20 cellular contexts compared by ENCODE assay signal in genomic region chr19:31436121-31436776, GRCh38.
DNase-seq lines count a peak whose midpoint lies in the region; TF ChIP-seq lines count a peak whose summit lies in the region.
"Had no signal": no experiment of that assay in that cellular context is flagged by ENCODE, and none has a peak within 500 bp of the region (broad histone marks: within the 10 kb centered on the region; RNA-seq: fewer than 3 reads in every experiment).

No MANE protein-coding gene starts in this region.

- H3K4me3 ChIP-seq in esophagus muscularis mucosa (no peak overlapping the region), lower leg skin (ENCODE audit: low read depth, poor library complexity, severe bottlenecking) (no peak overlapping the region)
- H3K4me3 ChIP-seq: cardiac muscle cell, heart left ventricle, tibial artery had no signal

- H3K4me1 Mint-ChIP-seq in HFFc6 (ENCODE audit: low read depth), result peaks cover 19% of the 10 kb centered on the region
- H3K4me1 Mint-ChIP-seq: CD8-positive, alpha-beta memory T cell; immature natural killer cell; stimulated activated memory B cell treated with anti-CD40 and anti-IgM and Interleukin-4, amounts not matched to agents 10 μg/mL and 1 μg/mL and 100 μg/mL, for 72 hours had no signal

- peaks cover 0 to 9% (median 0%) of the 10 kb centered on the region in 4 donors for H3K27me3 ChIP-seq in esophagus muscularis mucosa
- H3K27me3 ChIP-seq: tibial artery had no signal

- peak; percentile 88 for DNase-seq in AG08395 (ENCODE audit: low spot score)
- peak; percentile 74 for DNase-seq in HFFc6
- DNase-seq in esophagus muscularis mucosa (ENCODE audit: extremely low spot score), result peak; percentile 45
- peak; percentile 1 for DNase-seq in mucosa of gallbladder (ENCODE audit: low spot score)
- no peak for DNase-seq in lower leg skin (ENCODE audit: low spot score in 2 of 2)
- no peak for DNase-seq in GDM1 (lab: John Stamatoyannopoulos, UW)
- no peak for DNase-seq in NAMALWA (ENCODE audit: low spot score)
- no peak for DNase-seq in NCI-H748 (lab: John Stamatoyannopoulos, UW; ENCODE audit: unreplicated experiment)
- DNase-seq: CD8-positive, alpha-beta memory T cell; erythroblast; heart left ventricle; immature natural killer cell; midbrain; NCI-H1436; NCI-H2171 treated with DMSO at 0.1 percent for 48 hours; NCI-H748 treated with DMSO at 0.1 percent for 48 hours; tibial artery had no signal

- whole genome bisulfite sequencing in esophagus muscularis mucosa, result 91% methylated on average over 4 of the region's 4 CpGs
- 81 to 86% methylated on average over 4 of the region's 4 CpGs for WGBS in lower leg skin, 2 donors

- TF ChIP-seq POLR2A in esophagus muscularis mucosa (IDR thresholded peaks at IDR 0.05; ENCODE audit: low read depth) (no peak), lower leg skin (IDR thresholded peaks at IDR 0.05) (no peak)

- H3K27me3 Mint-ChIP-seq in HFFc6 (ENCODE audit: insufficient read depth), result peaks cover 11% of the 10 kb centered on the region
- H3K27me3 Mint-ChIP-seq: stimulated activated memory B cell treated with anti-CD40 and anti-IgM and Interleukin-4, amounts not matched to agents 10 μg/mL and 1 μg/mL and 100 μg/mL, for 72 hours had no signal

- H3K36me3 Mint-ChIP-seq in HFFc6 (ENCODE audit: low read depth), result no peaks in the 10 kb centered on the region
- H3K36me3 Mint-ChIP-seq: CD8-positive, alpha-beta memory T cell; immature natural killer cell; stimulated activated memory B cell treated with anti-CD40 and anti-IgM and Interleukin-4, amounts not matched to agents 10 μg/mL and 1 μg/mL and 100 μg/mL, for 72 hours had no signal

- peak overlapping the region; percentile 91 for H3K27ac Mint-ChIP-seq in HFFc6
- H3K27ac Mint-ChIP-seq: CD8-positive, alpha-beta memory T cell; immature natural killer cell; stimulated activated memory B cell treated with anti-CD40 and anti-IgM and Interleukin-4, amounts not matched to agents 10 μg/mL and 1 μg/mL and 100 μg/mL, for 72 hours; T-helper 2 cell treated with Interferon-gamma antibody and Interleukin-4, amounts not matched to agents 5 μg/mL and 100 μg/mL, for 36 hours had no signal

- H3K36me3 ChIP-seq in esophagus muscularis mucosa, result no peaks in the 10 kb centered on the region
- H3K36me3 ChIP-seq: cardiac muscle cell, heart left ventricle, tibial artery had no signal

- intact Hi-C loops in esophagus muscularis mucosa (cut with DNase I), result no loop called here
- intact Hi-C loops in lower leg skin (cut with DNase I; ENCODE audit: low total_unique reads), result no loop called here

- TF ChIP-seq CTCF in HFFc6 (IDR thresholded peaks at IDR 0.05) (no peak), esophagus muscularis mucosa (IDR thresholded peaks at IDR 0.05) (no peak), lower leg skin (IDR thresholded peaks at IDR 0.05) (no peak)

- no peak overlapping the region for H3K27ac ChIP-seq in esophagus muscularis mucosa (replicated peaks in 1 of 4)
- H3K27ac ChIP-seq: cardiac muscle cell, heart left ventricle, tibial artery had no signal

- TF ChIP-seq EP300 in esophagus muscularis mucosa (IDR thresholded peaks at IDR 0.05), result no peak

- H3K9me3 ChIP-seq in esophagus muscularis mucosa, result peaks cover 0 to 13% (median 10%) of the 10 kb centered on the region in 4 donors

- H3K9me3 Mint-ChIP-seq in HFFc6, result no peaks in the 10 kb centered on the region

- no peak overlapping the region for H3K4me3 Mint-ChIP-seq in HFFc6
- H3K4me3 Mint-ChIP-seq: CD8-positive, alpha-beta memory T cell; immature natural killer cell; stimulated activated memory B cell treated with anti-CD40 and anti-IgM and Interleukin-4, amounts not matched to agents 10 μg/mL and 1 μg/mL and 100 μg/mL, for 72 hours; T-helper 2 cell treated with Interferon-gamma antibody and Interleukin-4, amounts not matched to agents 5 μg/mL and 100 μg/mL, for 36 hours had no signal

- no peaks in the 10 kb centered on the region for H3K4me1 ChIP-seq in esophagus muscularis mucosa
- H3K4me1 ChIP-seq: heart left ventricle, tibial artery had no signal

Comparison
In these comparisons a context has a peak if more than half of its experiments do, and no peak if none do; other contexts are left out.
1. DNase-seq: peak in AG08395 (single experiment), HFFc6 (single experiment), esophagus muscularis mucosa (single experiment) and mucosa of gallbladder (single experiment); none in lower leg skin (0 of 2), GDM1 (single experiment), NAMALWA (single experiment) and NCI-H748 (single experiment).